In genomic region chr10:72417971-72418370, GRCh38 we compare ENCODE assay signal across 1 cellular context.
TF ChIP-seq lines count a peak whose summit lies in the region.

No MANE protein-coding gene starts in this region.

TF ChIP-seq in GM23338, 12 proteins besides CTCF, POLR2A, EP300 and RAD21 (continued from another document):
- TF ChIP-seq ZNF462 (CRISPR knock-in tag; IDR thresholded peaks at IDR 0.05) = no peak
- TF ChIP-seq JUNB (IDR thresholded peaks at IDR 0.05; ENCODE audit: unreplicated experiment) = no peak
- TF ChIP-seq NANOG (IDR thresholded peaks at IDR 0.05; ENCODE audit: borderline replicate concordance) = no peak
- no peak for TF ChIP-seq ZNF114 (CRISPR knock-in tag; IDR thresholded peaks at IDR 0.05)
- TF ChIP-seq EZH2 (IDR thresholded peaks at IDR 0.05; ENCODE audit: low read depth, unreplicated experiment) = no peak
- no peak for TF ChIP-seq EZH2phosphoT487 (IDR thresholded peaks at IDR 0.05; ENCODE audit: unreplicated experiment)
- TF ChIP-seq CREB1 (CRISPR knock-in tag; IDR thresholded peaks at IDR 0.05; ENCODE audit: low read depth) = no peak
- no peak for TF ChIP-seq STAT1 (IDR thresholded peaks at IDR 0.05; ENCODE audit: unreplicated experiment)
- no peak for TF ChIP-seq POLR2AphosphoS5 (IDR thresholded peaks at IDR 0.05; ENCODE audit: low read depth)
- no peak for TF ChIP-seq ZNF331 (CRISPR knock-in tag; IDR thresholded peaks at IDR 0.05; ENCODE audit: low read depth)
- TF ChIP-seq REST (IDR thresholded peaks at IDR 0.05; ENCODE audit: unreplicated experiment) = no peak
